Comparison of ENCODE assay signal across 2 cellular contexts in genomic region chr12:54277823-54278276, GRCh38.
TF ChIP-seq lines count a peak whose summit lies in the region.

No MANE protein-coding gene starts in this region.

TF ChIP-seq in HEK293, 187 proteins besides CTCF, POLR2A, EP300 and RAD21:
- TF ChIP-seq ZNF501 (tag by site-specific recombination; IDR thresholded peaks at IDR 0.05) (no peak), OSR2 (tag by site-specific recombination; IDR thresholded peaks at IDR 0.05) (peak; percentile 69), ZNF394 (tag by site-specific recombination; IDR thresholded peaks at IDR 0.05; ENCODE audit: borderline replicate concordance) (peak; percentile 84), TSHZ1 (tag by site-specific recombination; IDR thresholded peaks at IDR 0.05; ENCODE audit: borderline replicate concordance) (no peak)

TF ChIP-seq in K562, 482 proteins besides CTCF, POLR2A, EP300 and RAD21:
- TF ChIP-seq ZNF445 (CRISPR knock-in tag; IDR thresholded peaks at IDR 0.05; ENCODE audit: low read depth) (peak; percentile 63; the same call in 1 of the 2 replicates), PTRF (tag; IDR thresholded peaks at IDR 0.05) (no peak), TAF1 (IDR thresholded peaks at IDR 0.05; ENCODE audit: control insufficient read depth, extremely low read depth, insufficient read depth, low read length, severe bottlenecking) (no peak), PURB (CRISPR knock-in tag; IDR thresholded peaks at IDR 0.05; ENCODE audit: low read depth) (no peak), ATF3 (IDR thresholded peaks at IDR 0.05) (no peak), ATF3 (CRISPR knock-in tag; conservative IDR thresholded peaks at IDR 0.05) (no peak), HNRNPK (IDR thresholded peaks at IDR 0.05; ENCODE audit: low read depth, low read length, poor library complexity, severe bottlenecking) (no peak), FOXK1 (CRISPR knock-in tag; IDR thresholded peaks at IDR 0.05; ENCODE audit: borderline replicate concordance) (no peak), MCM2 (IDR thresholded peaks at IDR 0.05; ENCODE audit: low read depth) (no peak), TAL1 (IDR thresholded peaks at IDR 0.05) (no peak), ZNF121 (CRISPR knock-in tag; conservative IDR thresholded peaks at IDR 0.05) (0 out of 2 replicates have a peak, but pooled peaks have one; percentile 6), TCF3 (CRISPR knock-in tag; IDR thresholded peaks at IDR 0.05) (no peak), HMGXB4 (CRISPR knock-in tag; IDR thresholded peaks at IDR 0.05) (no peak), STAT5B (CRISPR knock-in tag; IDR thresholded peaks at IDR 0.05) (no peak), KDM5B (IDR thresholded peaks at IDR 0.05; ENCODE audit: insufficient replicate concordance, low read depth, low read length) (peak; percentile 21), PREB (CRISPR knock-in tag; IDR thresholded peaks at IDR 0.05) (no peak), POLR2AphosphoS2 (IDR thresholded peaks at IDR 0.05; ENCODE audit: low read length) (peak; percentile 91; the same call in 1 of the 2 replicates)
- TF ChIP-seq, protein P1, sequence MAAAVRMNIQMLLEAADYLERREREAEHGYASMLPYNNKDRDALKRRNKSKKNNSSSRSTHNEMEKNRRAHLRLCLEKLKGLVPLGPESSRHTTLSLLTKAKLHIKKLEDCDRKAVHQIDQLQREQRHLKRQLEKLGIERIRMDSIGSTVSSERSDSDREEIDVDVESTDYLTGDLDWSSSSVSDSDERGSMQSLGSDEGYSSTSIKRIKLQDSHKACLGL (CRISPR knock-in tag; IDR thresholded peaks at IDR 0.05; ENCODE audit: borderline replicate concordance, poor library complexity, severe bottlenecking): no peak
